In the genomic region with DNA sequence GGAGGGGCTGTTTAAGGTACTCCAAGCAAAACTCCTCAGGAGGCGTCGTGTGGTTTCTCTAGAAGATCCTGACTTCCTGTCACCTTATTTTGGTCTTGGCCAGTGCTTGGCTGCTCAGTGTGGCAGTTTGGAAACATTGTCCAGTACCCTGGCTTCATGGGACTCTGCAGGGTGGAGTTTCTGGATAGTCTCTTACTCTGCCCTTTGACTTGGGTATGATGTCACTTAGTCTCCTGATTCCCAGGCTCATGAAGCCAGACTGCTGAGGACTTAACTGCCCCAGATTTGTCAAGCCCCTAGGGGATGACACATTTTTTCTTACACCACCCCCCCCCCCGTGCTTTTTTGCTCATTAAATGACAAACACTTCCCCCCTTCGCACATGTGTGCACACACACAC, we compare ENCODE assay signal across 12 cellular contexts.
DNase-seq lines count a peak whose midpoint lies in the region; ATAC-seq and TF ChIP-seq lines count a peak whose summit lies in the region.
"Had no signal": no experiment of that assay in that cellular context is flagged by ENCODE, and none has a peak within 500 bp of the region (broad histone marks: within the 10 kb centered on the region; RNA-seq: fewer than 3 reads in every experiment).

No MANE protein-coding gene starts in this region.

- in situ Hi-C loops in mammary epithelial cell (cut with MboI; ENCODE audit: low sequenced_read_pairs in 2 of 2): no loop called here

- DNase-seq in DMS 273 (lab: John Stamatoyannopoulos, UW; ENCODE audit: unreplicated experiment): peak; percentile 51
- DNase-seq in DMS 273 treated with DMSO at 0.1 percent for 48 hours (lab: John Stamatoyannopoulos, UW): no peak
- peak; percentile 37 for DNase-seq in choroid plexus epithelial cell (ENCODE audit: low read depth)
- DNase-seq in mesenchymal stem cell: peak; percentile 92
- no peak for DNase-seq in substantia nigra (lab: John Stamatoyannopoulos, UW)
- no peak for DNase-seq in mammary epithelial cell
- DNase-seq in activated CD4-positive, alpha-beta T cell treated with anti-CD3 and anti-CD28 coated beads, Interleukin-2, amount 50 U/mL, for 4 hours: no peak
- DNase-seq: activated naive CD8-positive, alpha-beta T cell treated with anti-CD3 and anti-CD28 coated beads, Interleukin-2, amount 10 ng/mL, durations not matched to agents 7 days and 5 days; NCI-H1930 had no signal

- dilution Hi-C loops in mammary epithelial cell (cut with HindIII; ENCODE audit: low sequenced_read_pairs): loop anchor here (5.0 kb wide), 1 partner anchor 45 kb away; no protein-coding TSS in a partner anchor

- H2AK5ac ChIP-seq in mesenchymal stem cell (ENCODE audit: low read length, severe bottlenecking): no peak overlapping the region

- 19% methylated on average over 4 of the region's 4 CpGs for WGBS in mesenchymal stem cell
- WGBS in mammary epithelial cell (ENCODE audit: low coverage, missing lambda C conversion rate): 33% methylated on average over 3 of the region's 4 CpGs

- H3K9ac ChIP-seq in mesenchymal stem cell (ENCODE audit: low read length): peak overlapping the region; percentile 67
- H3K9ac ChIP-seq in mammary epithelial cell (ENCODE audit: insufficient read depth, low read length): no peak overlapping the region

- H3K27ac ChIP-seq in mesenchymal stem cell (ENCODE audit: low read length, poor library complexity, severe bottlenecking): no peak overlapping the region
- peak overlapping the region; percentile 45 for H3K27ac ChIP-seq in substantia nigra (ENCODE audit: low read depth, low read length, poor library complexity, severe bottlenecking)
- no peak overlapping the region for H3K27ac ChIP-seq in mammary epithelial cell (ENCODE audit: insufficient read depth, low read depth, low read length)
- H3K27ac ChIP-seq: 22Rv1, prostate gland had no signal

- H3K4me3 ChIP-seq in choroid plexus epithelial cell (ENCODE audit: low read depth, low read length) (no peak overlapping the region), mesenchymal stem cell (ENCODE audit: insufficient read depth in 1 of 2, low read depth in 1 of 2, low read length in 2 of 2) (no peak overlapping the region), mammary epithelial cell (replicated peaks in 1 of 3; ENCODE audit: insufficient read depth in 1 of 3, low read depth in 2 of 3, low read length in 3 of 3) (no peak overlapping the region)
- H3K4me3 ChIP-seq: prostate gland had no signal

- H3K4me1 ChIP-seq in mesenchymal stem cell (ENCODE audit: control insufficient read depth, insufficient read depth, low read depth, low read length) (peaks cover 3% of the 10 kb centered on the region), mammary epithelial cell (ENCODE audit: insufficient read depth, low read length) (no peaks in the 10 kb centered on the region)
- H3K4me1 ChIP-seq: prostate gland had no signal

- no peaks in the 10 kb centered on the region for H4K20me1 ChIP-seq in mammary epithelial cell (ENCODE audit: insufficient read depth, low read length)

- CTCF ChIA-PET in mammary epithelial cell (lab: Charles Lee; ENCODE audit: low non-redundant PET): no interaction called here

- H3K9me3 ChIP-seq in mesenchymal stem cell (ENCODE audit: control insufficient read depth, low read length) (no peaks in the 10 kb centered on the region), mammary epithelial cell (replicated peaks; ENCODE audit: insufficient read depth, low read length) (no peaks in the 10 kb centered on the region)
- H3K9me3 ChIP-seq: prostate gland had no signal

- H2BK120ac ChIP-seq in mesenchymal stem cell (ENCODE audit: low read depth, low read length): no peak overlapping the region

- no peak overlapping the region for H4K8ac ChIP-seq in mesenchymal stem cell (ENCODE audit: low read length)

- no peaks in the 10 kb centered on the region for H3K79me2 ChIP-seq in mammary epithelial cell (ENCODE audit: insufficient read depth, low read length)

- H4K91ac ChIP-seq in mesenchymal stem cell (ENCODE audit: low read length): no peak overlapping the region

- no peak overlapping the region for H2BK5ac ChIP-seq in mesenchymal stem cell (ENCODE audit: low read depth, low read length, poor library complexity, severe bottlenecking)

- H3K79me1 ChIP-seq in mesenchymal stem cell (replicated peaks; ENCODE audit: low read length, poor library complexity, severe bottlenecking): no peaks in the 10 kb centered on the region

- no peak overlapping the region for H3K4me2 ChIP-seq in mesenchymal stem cell (ENCODE audit: low read length, poor library complexity, severe bottlenecking)
- H3K4me2 ChIP-seq in mammary epithelial cell (ENCODE audit: insufficient read depth, low read depth, low read length): no peak overlapping the region

- no peak overlapping the region for H3K18ac ChIP-seq in mesenchymal stem cell (ENCODE audit: low read depth in 1 of 2, low read length in 2 of 2)

- no peaks in the 10 kb centered on the region for H3K27me3 ChIP-seq in mesenchymal stem cell (ENCODE audit: control insufficient read depth in 1 of 2, insufficient read depth in 1 of 2, low read length in 2 of 2)
- no peaks in the 10 kb centered on the region for H3K27me3 ChIP-seq in mammary epithelial cell (ENCODE audit: insufficient read depth, low read length)

- H3K23ac ChIP-seq in mesenchymal stem cell (ENCODE audit: low read length in 2 of 2): no peak overlapping the region

- BruUV-seq in mammary epithelial cell (replicated peaks; lab: Mats Ljungman, UMichigan): no TSS peak

- no peak for ATAC-seq in HG02885 (IDR thresholded peaks at IDR 0.05; ENCODE audit: poor library complexity, unreplicated experiment)

- H3K4ac ChIP-seq in mesenchymal stem cell (ENCODE audit: low read depth in 1 of 2, low read length in 2 of 2): no peak overlapping the region

- H3K36me3 ChIP-seq in mesenchymal stem cell (ENCODE audit: control insufficient read depth in 1 of 2, insufficient read depth in 2 of 2, low read depth in 1 of 2, low read length in 2 of 2) (peaks cover 2 to 5% of the 10 kb centered on the region in 2 experiments), mammary epithelial cell (ENCODE audit: insufficient read depth, low read length) (no peaks in the 10 kb centered on the region)
- H3K36me3 ChIP-seq: prostate gland had no signal

- H2AFZ ChIP-seq in mesenchymal stem cell (ENCODE audit: low read depth, low read length) (no peak overlapping the region), mammary epithelial cell (ENCODE audit: low read depth, low read length) (no peak overlapping the region)

- H2BK12ac ChIP-seq in mesenchymal stem cell (ENCODE audit: low read length in 2 of 2): no peak overlapping the region

- TF ChIP-seq CTCF in choroid plexus epithelial cell (conservative IDR thresholded peaks at IDR 0.05; ENCODE audit: low read depth, low read length): no peak
- TF ChIP-seq CTCF in mammary epithelial cell (conservative IDR thresholded peaks at IDR 0.05 in 1 of 2, IDR thresholded peaks at IDR 0.05 in 1 of 2; ENCODE audit: extremely low read depth in 1 of 2, insufficient read depth in 1 of 2, low read depth in 1 of 2, low read length in 2 of 2): no peak

- no peak overlapping the region for H3K14ac ChIP-seq in mesenchymal stem cell (ENCODE audit: low read length in 2 of 2)

- no peak overlapping the region for H2BK15ac ChIP-seq in mesenchymal stem cell (ENCODE audit: low read depth, poor library complexity, severe bottlenecking)

- intact Hi-C loops in mammary epithelial cell (cut with micrococcal nuclease): no loop called here

Comparison
In these comparisons a context has a peak if more than half of its experiments do, and no peak if none do; other contexts are left out.
1. DNase-seq: peak in DMS 273 (single experiment), choroid plexus epithelial cell (single experiment) and mesenchymal stem cell (single experiment); none in DMS 273 treated with DMSO at 0.1 percent for 48 hours (single experiment), substantia nigra (0 of 49), mammary epithelial cell (single experiment) and activated CD4-positive, alpha-beta T cell treated with anti-CD3 and anti-CD28 coated beads, Interleukin-2, amount 50 U/mL, for 4 hours (0 of 2).